1 cellular context compared by ENCODE assay signal in the genomic region with DNA sequence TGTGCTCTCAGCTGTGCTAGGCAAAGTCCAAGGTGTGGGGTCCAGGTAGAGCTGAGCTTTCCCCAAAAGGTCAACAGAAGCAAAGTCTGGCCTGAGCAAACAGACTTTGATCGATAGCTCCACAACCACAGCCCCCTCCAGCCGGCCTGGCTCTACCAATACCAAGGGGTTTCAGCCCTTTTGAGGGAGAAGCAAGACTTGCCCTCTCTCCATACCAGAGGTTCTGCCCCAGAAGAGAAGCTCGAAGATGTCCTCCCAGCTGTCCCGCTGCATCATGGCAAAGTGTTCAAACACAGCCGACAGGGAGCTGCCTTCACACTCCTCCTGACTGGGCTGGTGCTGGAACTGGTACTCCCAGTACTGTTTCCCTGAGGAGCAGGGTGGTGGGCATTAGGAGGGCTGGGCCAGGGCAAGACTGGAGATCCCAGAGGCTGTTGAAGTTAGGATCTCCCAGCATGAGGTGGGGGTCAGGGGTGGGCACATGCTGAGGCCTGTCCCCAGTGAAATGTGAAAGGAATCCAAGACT.
TF ChIP-seq lines count a peak whose summit lies in the region.

No MANE protein-coding gene starts in this region.

TF ChIP-seq in HepG2, 621 proteins besides CTCF, POLR2A, EP300 and RAD21 (continued from another document and continues in another):
- TF ChIP-seq, protein P1, sequence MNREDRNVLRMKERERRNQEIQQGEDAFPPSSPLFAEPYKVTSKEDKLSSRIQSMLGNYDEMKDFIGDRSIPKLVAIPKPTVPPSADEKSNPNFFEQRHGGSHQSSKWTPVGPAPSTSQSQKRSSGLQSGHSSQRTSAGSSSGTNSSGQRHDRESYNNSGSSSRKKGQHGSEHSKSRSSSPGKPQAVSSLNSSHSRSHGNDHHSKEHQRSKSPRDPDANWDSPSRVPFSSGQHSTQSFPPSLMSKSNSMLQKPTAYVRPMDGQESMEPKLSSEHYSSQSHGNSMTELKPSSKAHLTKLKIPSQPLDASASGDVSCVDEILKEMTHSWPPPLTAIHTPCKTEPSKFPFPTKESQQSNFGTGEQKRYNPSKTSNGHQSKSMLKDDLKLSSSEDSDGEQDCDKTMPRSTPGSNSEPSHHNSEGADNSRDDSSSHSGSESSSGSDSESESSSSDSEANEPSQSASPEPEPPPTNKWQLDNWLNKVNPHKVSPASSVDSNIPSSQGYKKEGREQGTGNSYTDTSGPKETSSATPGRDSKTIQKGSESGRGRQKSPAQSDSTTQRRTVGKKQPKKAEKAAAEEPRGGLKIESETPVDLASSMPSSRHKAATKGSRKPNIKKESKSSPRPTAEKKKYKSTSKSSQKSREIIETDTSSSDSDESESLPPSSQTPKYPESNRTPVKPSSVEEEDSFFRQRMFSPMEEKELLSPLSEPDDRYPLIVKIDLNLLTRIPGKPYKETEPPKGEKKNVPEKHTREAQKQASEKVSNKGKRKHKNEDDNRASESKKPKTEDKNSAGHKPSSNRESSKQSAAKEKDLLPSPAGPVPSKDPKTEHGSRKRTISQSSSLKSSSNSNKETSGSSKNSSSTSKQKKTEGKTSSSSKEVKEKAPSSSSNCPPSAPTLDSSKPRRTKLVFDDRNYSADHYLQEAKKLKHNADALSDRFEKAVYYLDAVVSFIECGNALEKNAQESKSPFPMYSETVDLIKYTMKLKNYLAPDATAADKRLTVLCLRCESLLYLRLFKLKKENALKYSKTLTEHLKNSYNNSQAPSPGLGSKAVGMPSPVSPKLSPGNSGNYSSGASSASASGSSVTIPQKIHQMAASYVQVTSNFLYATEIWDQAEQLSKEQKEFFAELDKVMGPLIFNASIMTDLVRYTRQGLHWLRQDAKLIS (CRISPR knock-in tag; IDR thresholded peaks at IDR 0.05), result no peak
- TF ChIP-seq KAT7 (CRISPR knock-in tag; IDR thresholded peaks at IDR 0.05; ENCODE audit: borderline replicate concordance) (no peak), RFXAP (CRISPR knock-in tag; IDR thresholded peaks at IDR 0.05; ENCODE audit: borderline replicate concordance) (peak; percentile 88; the same call in 1 of the 2 replicates), CC2D1A (CRISPR knock-in tag; IDR thresholded peaks at IDR 0.05) (no peak), ZNF33B (CRISPR knock-in tag; IDR thresholded peaks at IDR 0.05) (no peak), NFE2L2 (IDR thresholded peaks at IDR 0.05; ENCODE audit: low read length) (no peak), ZNF280D (CRISPR knock-in tag; IDR thresholded peaks at IDR 0.05) (no peak), CAMTA2 (CRISPR knock-in tag; IDR thresholded peaks at IDR 0.05; ENCODE audit: borderline replicate concordance) (no peak), ZNF747 (CRISPR knock-in tag; IDR thresholded peaks at IDR 0.05; ENCODE audit: borderline replicate concordance) (peak; percentile 88), SETDB1 (CRISPR knock-in tag; IDR thresholded peaks at IDR 0.05; ENCODE audit: borderline replicate concordance) (no peak), SSRP1 (CRISPR knock-in tag; IDR thresholded peaks at IDR 0.05) (no peak), ZNF160 (CRISPR knock-in tag; IDR thresholded peaks at IDR 0.05) (0 out of 2 replicates have a peak, but pooled peaks have one; percentile 66), SMYD3 (CRISPR knock-in tag; IDR thresholded peaks at IDR 0.05) (no peak), CCAR2 (optimal IDR thresholded peaks at IDR 0.05; ENCODE audit: low read depth, low read length) (no peak), ZNF180 (CRISPR knock-in tag; IDR thresholded peaks at IDR 0.05; ENCODE audit: borderline replicate concordance, low read depth) (no peak), SMAD9 (CRISPR knock-in tag; IDR thresholded peaks at IDR 0.05) (no peak), ZNF350 (CRISPR knock-in tag; IDR thresholded peaks at IDR 0.05; ENCODE audit: borderline replicate concordance, low read depth) (peak; percentile 72; the same call in 1 of the 2 replicates), ZUFSP (CRISPR knock-in tag; IDR thresholded peaks at IDR 0.05; ENCODE audit: borderline replicate concordance) (no peak), PLRG1 (conservative IDR thresholded peaks at IDR 0.05) (no peak), MAFF (IDR thresholded peaks at IDR 0.05; ENCODE audit: low read depth, low read length) (no peak), ETS1 (CRISPR knock-in tag; IDR thresholded peaks at IDR 0.05) (no peak), ZNF772 (CRISPR knock-in tag; IDR thresholded peaks at IDR 0.05) (peak; percentile 66), PPARG (CRISPR knock-in tag; conservative IDR thresholded peaks at IDR 0.05) (peak; percentile 85), ZNF766 (CRISPR knock-in tag; IDR thresholded peaks at IDR 0.05; ENCODE audit: borderline replicate concordance) (peak; percentile 66; the same call in 1 of the 2 replicates), RBFOX2 (IDR thresholded peaks at IDR 0.05; ENCODE audit: low read depth, low read length) (no peak), ZNF432 (CRISPR knock-in tag; IDR thresholded peaks at IDR 0.05; ENCODE audit: borderline replicate concordance) (no peak), RFXANK (CRISPR knock-in tag; IDR thresholded peaks at IDR 0.05) (no peak), ZSCAN12 (CRISPR knock-in tag; IDR thresholded peaks at IDR 0.05) (no peak), THAP7 (CRISPR knock-in tag; IDR thresholded peaks at IDR 0.05) (no peak), NFE2 (CRISPR knock-in tag; IDR thresholded peaks at IDR 0.05) (no peak), SRF (IDR thresholded peaks at IDR 0.05; ENCODE audit: low read depth, low read length) (peak; percentile 73), ZSCAN31 (CRISPR knock-in tag; IDR thresholded peaks at IDR 0.05; ENCODE audit: low read depth) (no peak)
- TF ChIP-seq, protein P2, sequence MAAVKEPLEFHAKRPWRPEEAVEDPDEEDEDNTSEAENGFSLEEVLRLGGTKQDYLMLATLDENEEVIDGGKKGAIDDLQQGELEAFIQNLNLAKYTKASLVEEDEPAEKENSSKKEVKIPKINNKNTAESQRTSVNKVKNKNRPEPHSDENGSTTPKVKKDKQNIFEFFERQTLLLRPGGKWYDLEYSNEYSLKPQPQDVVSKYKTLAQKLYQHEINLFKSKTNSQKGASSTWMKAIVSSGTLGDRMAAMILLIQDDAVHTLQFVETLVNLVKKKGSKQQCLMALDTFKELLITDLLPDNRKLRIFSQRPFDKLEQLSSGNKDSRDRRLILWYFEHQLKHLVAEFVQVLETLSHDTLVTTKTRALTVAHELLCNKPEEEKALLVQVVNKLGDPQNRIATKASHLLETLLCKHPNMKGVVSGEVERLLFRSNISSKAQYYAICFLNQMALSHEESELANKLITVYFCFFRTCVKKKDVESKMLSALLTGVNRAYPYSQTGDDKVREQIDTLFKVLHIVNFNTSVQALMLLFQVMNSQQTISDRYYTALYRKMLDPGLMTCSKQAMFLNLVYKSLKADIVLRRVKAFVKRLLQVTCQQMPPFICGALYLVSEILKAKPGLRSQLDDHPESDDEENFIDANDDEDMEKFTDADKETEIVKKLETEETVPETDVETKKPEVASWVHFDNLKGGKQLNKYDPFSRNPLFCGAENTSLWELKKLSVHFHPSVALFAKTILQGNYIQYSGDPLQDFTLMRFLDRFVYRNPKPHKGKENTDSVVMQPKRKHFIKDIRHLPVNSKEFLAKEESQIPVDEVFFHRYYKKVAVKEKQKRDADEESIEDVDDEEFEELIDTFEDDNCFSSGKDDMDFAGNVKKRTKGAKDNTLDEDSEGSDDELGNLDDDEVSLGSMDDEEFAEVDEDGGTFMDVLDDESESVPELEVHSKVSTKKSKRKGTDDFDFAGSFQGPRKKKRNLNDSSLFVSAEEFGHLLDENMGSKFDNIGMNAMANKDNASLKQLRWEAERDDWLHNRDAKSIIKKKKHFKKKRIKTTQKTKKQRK (IDR thresholded peaks at IDR 0.05; ENCODE audit: low read length), result no peak
- TF ChIP-seq, protein P3, sequence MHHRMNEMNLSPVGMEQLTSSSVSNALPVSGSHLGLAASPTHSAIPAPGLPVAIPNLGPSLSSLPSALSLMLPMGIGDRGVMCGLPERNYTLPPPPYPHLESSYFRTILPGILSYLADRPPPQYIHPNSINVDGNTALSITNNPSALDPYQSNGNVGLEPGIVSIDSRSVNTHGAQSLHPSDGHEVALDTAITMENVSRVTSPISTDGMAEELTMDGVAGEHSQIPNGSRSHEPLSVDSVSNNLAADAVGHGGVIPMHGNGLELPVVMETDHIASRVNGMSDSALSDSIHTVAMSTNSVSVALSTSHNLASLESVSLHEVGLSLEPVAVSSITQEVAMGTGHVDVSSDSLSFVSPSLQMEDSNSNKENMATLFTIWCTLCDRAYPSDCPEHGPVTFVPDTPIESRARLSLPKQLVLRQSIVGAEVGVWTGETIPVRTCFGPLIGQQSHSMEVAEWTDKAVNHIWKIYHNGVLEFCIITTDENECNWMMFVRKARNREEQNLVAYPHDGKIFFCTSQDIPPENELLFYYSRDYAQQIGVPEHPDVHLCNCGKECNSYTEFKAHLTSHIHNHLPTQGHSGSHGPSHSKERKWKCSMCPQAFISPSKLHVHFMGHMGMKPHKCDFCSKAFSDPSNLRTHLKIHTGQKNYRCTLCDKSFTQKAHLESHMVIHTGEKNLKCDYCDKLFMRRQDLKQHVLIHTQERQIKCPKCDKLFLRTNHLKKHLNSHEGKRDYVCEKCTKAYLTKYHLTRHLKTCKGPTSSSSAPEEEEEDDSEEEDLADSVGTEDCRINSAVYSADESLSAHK (CRISPR knock-in tag; IDR thresholded peaks at IDR 0.05; ENCODE audit: borderline replicate concordance), result no peak
- TF ChIP-seq, protein P4, sequence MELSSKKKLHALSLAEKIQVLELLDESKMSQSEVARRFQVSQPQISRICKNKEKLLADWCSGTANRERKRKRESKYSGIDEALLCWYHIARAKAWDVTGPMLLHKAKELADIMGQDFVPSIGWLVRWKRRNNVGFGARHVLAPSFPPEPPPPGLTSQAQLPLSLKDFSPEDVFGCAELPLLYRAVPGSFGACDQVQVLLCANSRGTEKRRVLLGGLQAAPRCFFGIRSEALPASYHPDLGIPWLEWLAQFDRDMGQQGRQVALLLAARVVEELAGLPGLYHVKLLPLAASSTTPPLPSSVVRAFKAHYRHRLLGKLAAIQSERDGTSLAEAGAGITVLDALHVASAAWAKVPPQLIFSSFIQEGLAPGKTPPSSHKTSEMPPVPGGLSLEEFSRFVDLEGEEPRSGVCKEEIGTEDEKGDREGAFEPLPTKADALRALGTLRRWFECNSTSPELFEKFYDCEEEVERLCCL (CRISPR knock-in tag; IDR thresholded peaks at IDR 0.05; ENCODE audit: borderline replicate concordance), result no peak
- TF ChIP-seq, protein P5, sequence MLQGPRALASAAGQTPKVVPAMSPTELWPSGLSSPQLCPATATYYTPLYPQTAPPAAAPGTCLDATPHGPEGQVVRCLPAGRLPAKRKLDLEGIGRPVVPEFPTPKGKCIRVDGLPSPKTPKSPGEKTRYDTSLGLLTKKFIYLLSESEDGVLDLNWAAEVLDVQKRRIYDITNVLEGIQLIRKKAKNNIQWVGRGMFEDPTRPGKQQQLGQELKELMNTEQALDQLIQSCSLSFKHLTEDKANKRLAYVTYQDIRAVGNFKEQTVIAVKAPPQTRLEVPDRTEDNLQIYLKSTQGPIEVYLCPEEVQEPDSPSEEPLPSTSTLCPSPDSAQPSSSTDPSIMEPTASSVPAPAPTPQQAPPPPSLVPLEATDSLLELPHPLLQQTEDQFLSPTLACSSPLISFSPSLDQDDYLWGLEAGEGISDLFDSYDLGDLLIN (CRISPR knock-in tag; IDR thresholded peaks at IDR 0.05; ENCODE audit: borderline replicate concordance), result no peak
- TF ChIP-seq, protein P6, sequence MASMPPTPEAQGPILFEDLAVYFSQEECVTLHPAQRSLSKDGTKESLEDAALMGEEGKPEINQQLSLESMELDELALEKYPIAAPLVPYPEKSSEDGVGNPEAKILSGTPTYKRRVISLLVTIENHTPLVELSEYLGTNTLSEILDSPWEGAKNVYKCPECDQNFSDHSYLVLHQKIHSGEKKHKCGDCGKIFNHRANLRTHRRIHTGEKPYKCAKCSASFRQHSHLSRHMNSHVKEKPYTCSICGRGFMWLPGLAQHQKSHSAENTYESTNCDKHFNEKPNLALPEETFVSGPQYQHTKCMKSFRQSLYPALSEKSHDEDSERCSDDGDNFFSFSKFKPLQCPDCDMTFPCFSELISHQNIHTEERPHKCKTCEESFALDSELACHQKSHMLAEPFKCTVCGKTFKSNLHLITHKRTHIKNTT (CRISPR knock-in tag; IDR thresholded peaks at IDR 0.05), result no peak
